ENCODE assay signal across 10 cellular contexts in the genomic region with DNA sequence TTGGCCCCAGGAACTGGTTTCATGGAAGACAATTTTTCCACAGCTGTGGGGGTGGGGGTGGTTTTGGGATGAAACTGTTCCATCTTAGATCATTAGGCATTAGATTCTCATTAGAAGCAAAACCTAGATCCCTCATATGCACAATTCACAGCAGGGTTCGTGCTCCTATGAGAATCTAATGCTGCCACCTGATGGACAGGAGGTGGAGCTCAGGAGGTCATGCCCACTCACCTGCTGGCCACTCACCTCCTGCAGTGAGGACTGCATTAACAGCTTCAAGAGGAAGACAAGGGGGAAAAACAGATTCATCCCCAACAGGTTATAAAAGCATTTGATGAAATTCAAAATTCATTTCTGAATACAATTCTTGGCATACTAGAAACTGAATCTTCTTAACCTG. TPM values are rescaled to one million over a fixed set of nuclear protein-coding genes. Genes with fewer than 3 reads are reported as not detected.
DNase-seq lines count a peak whose midpoint lies in the region; ATAC-seq, FAIRE-seq and TF ChIP-seq lines count a peak whose summit lies in the region.
"Had no signal": no experiment of that assay in that cellular context is flagged by ENCODE, and none has a peak within 500 bp of the region (broad histone marks: within the 10 kb centered on the region; RNA-seq: fewer than 3 reads in every experiment).

No MANE protein-coding gene starts in this region.

- H3K9me3 ChIP-seq in A549 (no peaks in the 10 kb centered on the region), Panc1 (ENCODE audit: control insufficient read depth, insufficient read depth, low read depth, low read length) (no peaks in the 10 kb centered on the region), suprapubic skin (no peaks in the 10 kb centered on the region)

- H3K4me2 ChIP-seq in A549: no peak overlapping the region

- POLR2A ChIA-PET in A549 (lab: Yijun Ruan, JAX) (no interaction called here), Panc1 (lab: Charles Lee) (interaction anchor here (0.6 kb wide), 2 partner anchors 9 to 44 kb away, joined by 3 read pairs; no protein-coding TSS in a partner anchor)

- no peak for TF ChIP-seq EP300 in A549 (IDR thresholded peaks at IDR 0.05)
- no peak for TF ChIP-seq EP300 in suprapubic skin (IDR thresholded peaks at IDR 0.05)

- WGBS in A549 (ENCODE audit: missing lambda C conversion rate): 75% methylated on average over 1 of the region's 1 CpG
- WGBS in suprapubic skin: 57% methylated on average over 1 of the region's 1 CpG

- DNase-seq in A549 (ENCODE audit: low read depth in 1 of 2, low spot score in 1 of 2) (peak in 1 of 2 experiments; percentile 35), Panc1 (ENCODE audit: low read depth, low spot score) (no peak), foreskin keratinocyte (no peak), suprapubic skin (ENCODE audit: low spot score in 2 of 2) (no peak), NCI-H187 (lab: John Stamatoyannopoulos, UW) (no peak)
- no peak for DNase-seq in activated effector memory CD4-positive, alpha-beta T cell treated with Interleukin-2 at 50 U/mL for 16 hours
- DNase-seq in activated naive CD4-positive, alpha-beta T cell treated with Interleukin-2 at 50 U/mL for 16 hours: no peak
- DNase-seq: activated CD8-positive, alpha-beta memory T cell treated with anti-CD3 and anti-CD28 coated beads for 24 hours; COR-L47 had no signal

- intact Hi-C loops in Panc1 (cut with micrococcal nuclease; ENCODE audit: unreplicated experiment): no loop called here

- no peak overlapping the region for H3K4me3 ChIP-seq in A549
- no peak overlapping the region for H3K4me3 ChIP-seq in GM12875 (ENCODE audit: low read depth, low read length)
- no peak overlapping the region for H3K4me3 ChIP-seq in Panc1 (ENCODE audit: low read depth in 2 of 2, low read length in 2 of 2)
- H3K4me3 ChIP-seq in suprapubic skin: no peak overlapping the region

- CTCF ChIA-PET in A549 (lab: Yijun Ruan, JAX) (interaction anchor here (0.6 to 1.2 kb wide), 6 partner anchors 8 to 59 kb away, joined by 3 read pairs; no protein-coding TSS in a partner anchor), Panc1 (lab: Charles Lee) (interaction anchor here (0.6 kb wide), 1 partner anchor 41 kb away, joined by 3 read pairs; no protein-coding TSS in a partner anchor)

- FAIRE-seq in A549 (lab: Jason Lieb, UNC): no peak

- H3K27me3 ChIP-seq in Panc1 (ENCODE audit: control insufficient read depth, insufficient read depth, low read length) (no peaks in the 10 kb centered on the region), foreskin keratinocyte (no peaks in the 10 kb centered on the region), suprapubic skin (no peaks in the 10 kb centered on the region)

- BruUV-seq in Panc1 (replicated peaks; lab: Mats Ljungman, UMichigan): no TSS peak

- peak; percentile 23; the same call in 1 of the 3 replicates for TF ChIP-seq CTCF in A549 (IDR thresholded peaks at IDR 0.05)
- peak; percentile 24; the same call in 1 of the 2 replicates for TF ChIP-seq CTCF in GM12875 (IDR thresholded peaks at IDR 0.05; ENCODE audit: borderline replicate concordance, insufficient read depth, low read depth, low read length)
- no peak for TF ChIP-seq CTCF in Panc1 (IDR thresholded peaks at IDR 0.05)
- peak; percentile 55 for TF ChIP-seq CTCF in foreskin keratinocyte (conservative IDR thresholded peaks at IDR 0.05)
- no peak for TF ChIP-seq CTCF in suprapubic skin (IDR thresholded peaks at IDR 0.05)

- TF ChIP-seq POLR2A in A549 (IDR thresholded peaks at IDR 0.05; ENCODE audit: low read length) (no peak), suprapubic skin (IDR thresholded peaks at IDR 0.05) (no peak)

- H3K4me1 ChIP-seq in A549 (no peaks in the 10 kb centered on the region), Panc1 (ENCODE audit: control insufficient read depth, insufficient read depth, low read length) (no peaks in the 10 kb centered on the region), foreskin keratinocyte (no peaks in the 10 kb centered on the region), suprapubic skin (no peaks in the 10 kb centered on the region)

- peak; percentile 52 to 71; a peak in 3 of 6 replicates for ATAC-seq in A549
- ATAC-seq in Panc1: 0 out of 2 replicates have a peak, but pooled peaks have one; percentile 62
- ATAC-seq in foreskin keratinocyte: no peak

- TF ChIP-seq RAD21 in A549 (conservative IDR thresholded peaks at IDR 0.05 in 1 of 2, IDR thresholded peaks at IDR 0.05 in 1 of 2): peak; percentile 33 to 34; a peak in 3 of 5 replicates

- H3K36me3 ChIP-seq in Panc1 (ENCODE audit: control insufficient read depth, insufficient read depth, low read length) (peaks cover 3% of the 10 kb centered on the region; the same call in 1 of the 2 replicates), suprapubic skin (peaks cover 85% of the 10 kb centered on the region)

- H3K27ac ChIP-seq in A549 (no peak overlapping the region), Panc1 (ENCODE audit: low read length) (no peak overlapping the region), foreskin keratinocyte (no peak overlapping the region), suprapubic skin (no peak overlapping the region)

- in situ Hi-C loops in Panc1 (cut with HindIII; ENCODE audit: low pct_unique_long_range_greater_than_20kb, low sequenced_read_pairs): no loop called here

TF ChIP-seq in A549, 52 proteins besides CTCF, POLR2A, EP300 and RAD21:
- TF ChIP-seq ESRRA (IDR thresholded peaks at IDR 0.05; ENCODE audit: borderline replicate concordance, low read length) (no peak), SMC3 (IDR thresholded peaks at IDR 0.05) (0 out of 3 replicates have a peak, but pooled peaks have one; percentile 15)
TF ChIP-seq in A549: peak in this region for 1.

RNA-seq across cellular contexts. Expression of gene THAP4, which starts 38.5 kb away (rescaled TPM):
- polyA plus RNA-seq in A549 (2011; rRNA removed): 36.1 and 37.3 TPM in 2 replicates
- 103 and 105 TPM in 2 replicates for polyA plus RNA-seq in A549 (2012; cell fraction: cytosol; rRNA removed)
- polyA plus RNA-seq in A549 (2012; cell fraction: nucleus; rRNA removed): 58.3 and 68.4 TPM in 2 replicates
- polyA plus RNA-seq in A549 (2017; fragmentation: RNase III; extraction: RNeasy Plus Mini Kit Qiagen cat#74134 plus additional on column Dnase treatment): 51.0 to 56.7 TPM (median 53.2 TPM) in 3 replicates
- polyA minus RNA-seq in A549 (2011; rRNA and poly(A)+ RNA removed): 49.8 and 63.5 TPM in 2 replicates
- 77.9 TPM for total RNA-seq in Panc1 (2021; ENCODE audit: unreplicated experiment)
- polyA plus RNA-seq in Panc1 (2012; ENCODE audit: insufficient read length): 127 TPM
- 73.7 and 85.6 TPM in 2 replicates for total RNA-seq in foreskin keratinocyte
- 72.4 and 74.7 TPM in 2 replicates for polyA plus RNA-seq in foreskin keratinocyte
- 10 to 100 TPM; 46.4 to 56.2 (median 51.2) TPM for total RNA-seq in suprapubic skin

RNA-seq across cellular contexts. Expression of gene ATG4B, which starts 39.0 kb away (rescaled TPM):
- 75.2 and 75.6 TPM in 2 replicates for polyA plus RNA-seq in A549 (2011; rRNA removed)
- polyA plus RNA-seq in A549 (2012; cell fraction: cytosol; rRNA removed): 82.5 and 87.7 TPM in 2 replicates
- 245 and 306 TPM in 2 replicates for polyA plus RNA-seq in A549 (2012; cell fraction: nucleus; rRNA removed)
- polyA plus RNA-seq in A549 (2017; fragmentation: RNase III; extraction: RNeasy Plus Mini Kit Qiagen cat#74134 plus additional on column Dnase treatment): 68.8 to 74.7 TPM (median 70.3 TPM) in 3 replicates
- 116 and 122 TPM in 2 replicates for polyA minus RNA-seq in A549 (2011; rRNA and poly(A)+ RNA removed)
- total RNA-seq in Panc1 (2021; ENCODE audit: unreplicated experiment): 84.2 TPM
- polyA plus RNA-seq in Panc1 (2012; ENCODE audit: insufficient read length): 106 TPM
- total RNA-seq in foreskin keratinocyte: 43.0 and 48.4 TPM in 2 replicates
- 53.9 and 59.1 TPM in 2 replicates for polyA plus RNA-seq in foreskin keratinocyte
- 100 to 1,000 TPM in 1 of 4 donors, 10 to 100 TPM in 3; 50.5 to 173 (median 88.0) TPM for total RNA-seq in suprapubic skin

RNA-seq across cellular contexts. Expression of gene BOK, which starts 39.9 kb away (rescaled TPM):
- polyA plus RNA-seq in A549 (2011; rRNA removed): 5.0 and 5.5 TPM in 2 replicates
- 16.8 and 24.6 TPM in 2 replicates for polyA plus RNA-seq in A549 (2012; cell fraction: cytosol; rRNA removed)
- 20.1 and 27.2 TPM in 2 replicates for polyA plus RNA-seq in A549 (2012; cell fraction: nucleus; rRNA removed)
- 12.0 to 13.0 TPM (median 12.6 TPM) in 3 replicates for polyA plus RNA-seq in A549 (2017; fragmentation: RNase III; extraction: RNeasy Plus Mini Kit Qiagen cat#74134 plus additional on column Dnase treatment)
- polyA minus RNA-seq in A549 (2011; rRNA and poly(A)+ RNA removed): 6.4 and 7.2 TPM in 2 replicates
- 39.1 TPM for total RNA-seq in Panc1 (2021; ENCODE audit: unreplicated experiment)
- polyA plus RNA-seq in Panc1 (2012; ENCODE audit: insufficient read length): 77.4 TPM
- total RNA-seq in foreskin keratinocyte: 36.9 and 46.1 TPM in 2 replicates
- polyA plus RNA-seq in foreskin keratinocyte: 43.1 and 56.5 TPM in 2 replicates
- total RNA-seq in suprapubic skin: 10 to 100 TPM; 32.4 to 61.6 (median 60.5) TPM

Comparison
In these comparisons a context has a peak if more than half of its experiments do, and no peak if none do; other contexts are left out.
1. CTCF ChIP-seq: peak in A549 (single experiment), GM12875 (single experiment) and foreskin keratinocyte (single experiment); none in Panc1 (single experiment) and suprapubic skin (0 of 2).